2 cellular contexts compared by ENCODE assay signal in the genomic region with DNA sequence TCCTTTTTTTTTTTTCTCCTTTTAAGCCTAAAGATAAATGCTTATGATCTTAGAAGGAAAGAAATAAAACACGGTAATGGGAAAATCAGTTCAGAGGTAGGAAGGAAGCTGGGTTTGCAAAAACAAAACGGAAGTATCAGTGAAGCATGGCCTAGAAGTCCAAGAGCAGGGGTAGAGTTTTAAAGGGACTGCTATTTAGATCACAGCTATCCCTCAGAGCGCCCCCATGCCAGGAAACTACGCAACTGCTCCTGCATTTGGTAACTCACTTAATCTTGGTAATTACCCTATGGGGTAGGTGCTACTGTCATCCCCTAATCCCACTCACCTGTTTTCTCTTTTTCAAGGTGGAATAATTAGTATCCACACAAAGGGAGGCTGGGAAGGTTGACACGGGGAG.
TF ChIP-seq lines count a peak whose summit lies in the region.

No MANE protein-coding gene starts in this region.

TF ChIP-seq in SK-N-SH, 30 proteins besides CTCF, POLR2A, EP300 and RAD21 (continued from another document):
- TF ChIP-seq JUND (IDR thresholded peaks at IDR 0.05) (no peak), FOSL2 (IDR thresholded peaks at IDR 0.05; ENCODE audit: borderline replicate concordance, low read depth) (no peak), RXRA (IDR thresholded peaks at IDR 0.05; ENCODE audit: borderline replicate concordance, low read depth) (no peak), TEAD4 (IDR thresholded peaks at IDR 0.05; ENCODE audit: borderline replicate concordance, insufficient read depth) (no peak), FOXJ3 (CRISPR knock-in tag; IDR thresholded peaks at IDR 0.05) (no peak), RCOR1 (IDR thresholded peaks at IDR 0.05; ENCODE audit: low read length) (no peak), TAF1 (IDR thresholded peaks at IDR 0.05; ENCODE audit: borderline replicate concordance, low read depth, low read length) (no peak)

TF ChIP-seq in SK-N-SH treated with all-trans-retinoic acid at 6 μM for 48 hours, 23 proteins besides CTCF, POLR2A, EP300 and RAD21 (continued from another document):
- TF ChIP-seq, protein P1, sequence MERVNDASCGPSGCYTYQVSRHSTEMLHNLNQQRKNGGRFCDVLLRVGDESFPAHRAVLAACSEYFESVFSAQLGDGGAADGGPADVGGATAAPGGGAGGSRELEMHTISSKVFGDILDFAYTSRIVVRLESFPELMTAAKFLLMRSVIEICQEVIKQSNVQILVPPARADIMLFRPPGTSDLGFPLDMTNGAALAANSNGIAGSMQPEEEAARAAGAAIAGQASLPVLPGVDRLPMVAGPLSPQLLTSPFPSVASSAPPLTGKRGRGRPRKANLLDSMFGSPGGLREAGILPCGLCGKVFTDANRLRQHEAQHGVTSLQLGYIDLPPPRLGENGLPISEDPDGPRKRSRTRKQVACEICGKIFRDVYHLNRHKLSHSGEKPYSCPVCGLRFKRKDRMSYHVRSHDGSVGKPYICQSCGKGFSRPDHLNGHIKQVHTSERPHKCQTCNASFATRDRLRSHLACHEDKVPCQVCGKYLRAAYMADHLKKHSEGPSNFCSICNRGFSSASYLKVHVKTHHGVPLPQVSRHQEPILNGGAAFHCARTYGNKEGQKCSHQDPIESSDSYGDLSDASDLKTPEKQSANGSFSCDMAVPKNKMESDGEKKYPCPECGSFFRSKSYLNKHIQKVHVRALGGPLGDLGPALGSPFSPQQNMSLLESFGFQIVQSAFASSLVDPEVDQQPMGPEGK (CRISPR knock-in tag; IDR thresholded peaks at IDR 0.05; ENCODE audit: borderline replicate concordance): no peak
- TF ChIP-seq, protein P2, sequence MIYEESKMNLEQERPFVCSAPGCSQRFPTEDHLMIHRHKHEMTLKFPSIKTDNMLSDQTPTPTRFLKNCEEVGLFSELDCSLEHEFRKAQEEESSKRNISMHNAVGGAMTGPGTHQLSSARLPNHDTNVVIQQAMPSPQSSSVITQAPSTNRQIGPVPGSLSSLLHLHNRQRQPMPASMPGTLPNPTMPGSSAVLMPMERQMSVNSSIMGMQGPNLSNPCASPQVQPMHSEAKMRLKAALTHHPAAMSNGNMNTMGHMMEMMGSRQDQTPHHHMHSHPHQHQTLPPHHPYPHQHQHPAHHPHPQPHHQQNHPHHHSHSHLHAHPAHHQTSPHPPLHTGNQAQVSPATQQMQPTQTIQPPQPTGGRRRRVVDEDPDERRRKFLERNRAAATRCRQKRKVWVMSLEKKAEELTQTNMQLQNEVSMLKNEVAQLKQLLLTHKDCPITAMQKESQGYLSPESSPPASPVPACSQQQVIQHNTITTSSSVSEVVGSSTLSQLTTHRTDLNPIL (CRISPR knock-in tag; IDR thresholded peaks at IDR 0.05; ENCODE audit: low read depth): no peak
- TF ChIP-seq SNAI2 (CRISPR knock-in tag; IDR thresholded peaks at IDR 0.05): no peak
